ENCODE assay signal across 11 cellular contexts in genomic region chr18:49788327-49788908, GRCh38. TPM values are rescaled to one million over a fixed set of nuclear protein-coding genes. Genes with fewer than 3 reads are reported as not detected.
DNase-seq lines count a peak whose midpoint lies in the region; ATAC-seq and TF ChIP-seq lines count a peak whose summit lies in the region.
"Had no signal": no experiment of that assay in that cellular context is flagged by ENCODE, and none has a peak within 500 bp of the region (broad histone marks: within the 10 kb centered on the region; RNA-seq: fewer than 3 reads in every experiment).

No MANE protein-coding gene starts in this region.

- H3K27ac Mint-ChIP-seq in activated naive CD8-positive, alpha-beta T cell treated with anti-CD3 and anti-CD28 coated beads, Interleukin-2, amount 10 ng/mL, durations not matched to agents 7 days and 5 days, result peak overlapping the region; percentile 70
- H3K27ac Mint-ChIP-seq in naive thymus-derived CD4-positive, alpha-beta T cell, result peak overlapping the region in 7 of 9 donors; percentile 30 to 82 (median 59)

- CTCF ChIA-PET in naive thymus-derived CD4-positive, alpha-beta T cell (lab: Charles Lee), result no interaction called here

- no peaks in the 10 kb centered on the region for H3K27me3 ChIP-seq in naive thymus-derived CD4-positive, alpha-beta T cell (ENCODE audit: control insufficient read depth in 2 of 2, insufficient read depth in 2 of 2, low read length in 2 of 2)
- no peaks in the 10 kb centered on the region for H3K27me3 ChIP-seq in gastroesophageal sphincter
- no peaks in the 10 kb centered on the region for H3K27me3 ChIP-seq in prostate gland (replicated peaks; ENCODE audit: insufficient read depth)

- H3K4me3 ChIP-seq in naive thymus-derived CD4-positive, alpha-beta T cell (ENCODE audit: low read length), result no peak overlapping the region
- H3K4me3 ChIP-seq in gastroesophageal sphincter (no peak overlapping the region), prostate gland (no peak overlapping the region)
- H3K4me3 ChIP-seq: left ventricle myocardium inferior had no signal

- ATAC-seq in GM18511 (IDR thresholded peaks at IDR 0.05; ENCODE audit: unreplicated experiment), result peak; percentile 66
- peak; percentile 86 for ATAC-seq in HG02885 (IDR thresholded peaks at IDR 0.05; ENCODE audit: poor library complexity, unreplicated experiment)
- peak; percentile 53 for ATAC-seq in activated naive CD8-positive, alpha-beta T cell treated with anti-CD3 and anti-CD28 coated beads, Interleukin-2, amount 10 ng/mL, durations not matched to agents 7 days and 5 days (ENCODE audit: low read depth)
- ATAC-seq in naive thymus-derived CD4-positive, alpha-beta T cell, result no peak
- no peak for ATAC-seq in gastroesophageal sphincter
- ATAC-seq in HG02870 (IDR thresholded peaks at IDR 0.05; ENCODE audit: unreplicated experiment), result no peak
- ATAC-seq in HG03439 (IDR thresholded peaks at IDR 0.05; ENCODE audit: unreplicated experiment), result no peak

- peaks cover 12 to 46% of the 10 kb centered on the region in 2 donors for H3K4me1 ChIP-seq in naive thymus-derived CD4-positive, alpha-beta T cell (ENCODE audit: control insufficient read depth in 2 of 2, insufficient read depth in 2 of 2, low read length in 2 of 2)
- peaks cover 0 to 15% (median 0%) of the 10 kb centered on the region in 3 donors for H3K4me1 ChIP-seq in gastroesophageal sphincter
- H3K4me1 ChIP-seq in prostate gland (replicated peaks), result no peaks in the 10 kb centered on the region

- no peak for DNase-seq in activated naive CD8-positive, alpha-beta T cell treated with anti-CD3 and anti-CD28 coated beads, Interleukin-2, amount 10 ng/mL, durations not matched to agents 7 days and 5 days
- DNase-seq in naive thymus-derived CD4-positive, alpha-beta T cell, result no peak
- no peak for DNase-seq in prostate gland (ENCODE audit: low spot score)
- DNase-seq: activated CD8-positive, alpha-beta memory T cell treated with anti-CD3 and anti-CD28 coated beads, Interleukin-2, amount 50 U/mL, for 4 hours; left ventricle myocardium inferior; NCI-H2029 had no signal

- intact Hi-C loops in naive thymus-derived CD4-positive, alpha-beta T cell (cut with micrococcal nuclease), result loop anchor here in 1 of 2 donors (1.0 to 5.0 kb wide), 3 partner anchors 25 to 69 kb away; partner anchors contain the start of gene ACAA2
- intact Hi-C loops in prostate gland (cut with DNase I), result no loop called here

- H3K27me3 Mint-ChIP-seq in activated naive CD8-positive, alpha-beta T cell treated with anti-CD3 and anti-CD28 coated beads, Interleukin-2, amount 10 ng/mL, durations not matched to agents 7 days and 5 days, result no peaks in the 10 kb centered on the region
- H3K27me3 Mint-ChIP-seq in naive thymus-derived CD4-positive, alpha-beta T cell, result no peaks in the 10 kb centered on the region

- POLR2A ChIA-PET in activated naive CD8-positive, alpha-beta T cell treated with anti-CD3 and anti-CD28 coated beads, Interleukin-2, amount 10 ng/mL, durations not matched to agents 7 days and 5 days (lab: Charles Lee), result interaction anchor here (0.8 to 1.0 kb wide), 2 partner anchors 24 to 31 kb away, joined by 3 read pairs; no protein-coding TSS in a partner anchor
- POLR2A ChIA-PET in naive thymus-derived CD4-positive, alpha-beta T cell (lab: Charles Lee), result interaction anchor here (1.0 kb wide), 1 partner anchor 24 kb away, joined by 3 read pairs; no protein-coding TSS in a partner anchor

- no peak overlapping the region for H3K27ac ChIP-seq in naive thymus-derived CD4-positive, alpha-beta T cell (ENCODE audit: low read depth, low read length)
- H3K27ac ChIP-seq in gastroesophageal sphincter, result no peak overlapping the region
- H3K27ac ChIP-seq in prostate gland, result no peak overlapping the region
- H3K27ac ChIP-seq: left ventricle myocardium inferior had no signal

- 49 to 82% methylated on average over 5 of the region's 5 CpGs for WGBS in gastroesophageal sphincter (ENCODE audit: low coverage in 1 of 2), 2 donors
- 28% methylated on average over 5 of the region's 5 CpGs for whole genome bisulfite sequencing in prostate gland

- H3K36me3 Mint-ChIP-seq in activated naive CD8-positive, alpha-beta T cell treated with anti-CD3 and anti-CD28 coated beads, Interleukin-2, amount 10 ng/mL, durations not matched to agents 7 days and 5 days, result peaks cover 66% of the 10 kb centered on the region
- H3K36me3 Mint-ChIP-seq in naive thymus-derived CD4-positive, alpha-beta T cell, result peaks cover 5 to 52% (median 34%) of the 10 kb centered on the region in 5 donors

- TF ChIP-seq CTCF in gastroesophageal sphincter (IDR thresholded peaks at IDR 0.05) (no peak), prostate gland (IDR thresholded peaks at IDR 0.05) (no peak)

- no peaks in the 10 kb centered on the region for H3K9me3 ChIP-seq in naive thymus-derived CD4-positive, alpha-beta T cell (ENCODE audit: control insufficient read depth in 2 of 3, low read length in 3 of 3)
- no peaks in the 10 kb centered on the region for H3K9me3 ChIP-seq in gastroesophageal sphincter
- no peaks in the 10 kb centered on the region for H3K9me3 ChIP-seq in prostate gland
- H3K9me3 ChIP-seq: left ventricle myocardium inferior had no signal

- peak overlapping the region; percentile 53 for H3K4me3 Mint-ChIP-seq in activated naive CD8-positive, alpha-beta T cell treated with anti-CD3 and anti-CD28 coated beads, Interleukin-2, amount 10 ng/mL, durations not matched to agents 7 days and 5 days
- H3K4me3 Mint-ChIP-seq in naive thymus-derived CD4-positive, alpha-beta T cell, result peak overlapping the region in 5 of 10 donors; percentile 7 to 74 (median 44)

- H3K9me3 Mint-ChIP-seq in activated naive CD8-positive, alpha-beta T cell treated with anti-CD3 and anti-CD28 coated beads, Interleukin-2, amount 10 ng/mL, durations not matched to agents 7 days and 5 days, result no peaks in the 10 kb centered on the region
- no peaks in the 10 kb centered on the region for H3K9me3 Mint-ChIP-seq in naive thymus-derived CD4-positive, alpha-beta T cell

- peaks cover 33% of the 10 kb centered on the region for H3K4me1 Mint-ChIP-seq in activated naive CD8-positive, alpha-beta T cell treated with anti-CD3 and anti-CD28 coated beads, Interleukin-2, amount 10 ng/mL, durations not matched to agents 7 days and 5 days
- H3K4me1 Mint-ChIP-seq in naive thymus-derived CD4-positive, alpha-beta T cell, result peaks cover 21 to 53% (median 44%) of the 10 kb centered on the region in 7 donors

- no peak for TF ChIP-seq POLR2A in gastroesophageal sphincter (IDR thresholded peaks at IDR 0.05)
- TF ChIP-seq POLR2A in prostate gland (IDR thresholded peaks at IDR 0.05), result no peak

- no peak for TF ChIP-seq EP300 in gastroesophageal sphincter (IDR thresholded peaks at IDR 0.05)

- H3K36me3 ChIP-seq in naive thymus-derived CD4-positive, alpha-beta T cell (ENCODE audit: control insufficient read depth in 2 of 3, insufficient read depth in 3 of 3, low read length in 3 of 3), result peaks cover 0 to 16% (median 3%) of the 10 kb centered on the region in 3 experiments
- H3K36me3 ChIP-seq in gastroesophageal sphincter (peaks cover 2 to 89% of the 10 kb centered on the region in 2 donors), prostate gland (no peaks in the 10 kb centered on the region)

RNA-seq across cellular contexts. Expression of gene ACAA2, which starts 24.9 kb away (rescaled TPM):
- 10 to 100 TPM; 83.3 to 86.9 TPM for total RNA-seq in activated naive CD8-positive, alpha-beta T cell treated with anti-CD3 and anti-CD28 coated beads, Interleukin-2, amount 10 ng/mL, durations not matched to agents 7 days and 5 days
- total RNA-seq in naive thymus-derived CD4-positive, alpha-beta T cell, result 10 to 100 TPM; 15.4 to 94.7 (median 24.4) TPM
- polyA plus RNA-seq in naive thymus-derived CD4-positive, alpha-beta T cell, result 10 to 100 TPM; 62.1 to 71.7 TPM
- total RNA-seq in gastroesophageal sphincter (10 to 100 TPM; 62.3 to 92.3 (median 81.9) TPM), prostate gland (10 to 100 TPM; 19.9 to 37.0 TPM)

Comparison
In these comparisons a context has a peak if more than half of its experiments do, and no peak if none do; other contexts are left out.
1. ATAC-seq: peak in GM18511 (single experiment), HG02885 (single experiment) and activated naive CD8-positive, alpha-beta T cell treated with anti-CD3 and anti-CD28 coated beads, Interleukin-2, amount 10 ng/mL, durations not matched to agents 7 days and 5 days (single experiment); none in naive thymus-derived CD4-positive, alpha-beta T cell (single experiment), gastroesophageal sphincter (single experiment), HG02870 (single experiment) and HG03439 (single experiment).